In genomic region chr17:21375162-21375560, GRCh38 we compare ENCODE assay signal across 14 cellular contexts. TPM values are rescaled to one million over a fixed set of nuclear protein-coding genes. Genes with fewer than 3 reads are reported as not detected.
DNase-seq lines count a peak whose midpoint lies in the region; ATAC-seq and TF ChIP-seq lines count a peak whose summit lies in the region.
"Had no signal": no experiment of that assay in that cellular context is flagged by ENCODE, and none has a peak within 500 bp of the region (broad histone marks: within the 10 kb centered on the region; RNA-seq: fewer than 3 reads in every experiment).

No MANE protein-coding gene starts in this region.

- H3K9me3 Mint-ChIP-seq in GM23338 (peaks cover 3% of the 10 kb centered on the region; the same call in 1 of the 3 replicates), endodermal cell (no peaks in the 10 kb centered on the region)
- H3K9me3 Mint-ChIP-seq: CD8-positive, alpha-beta memory T cell; HFFc6 had no signal

- no peak overlapping the region for H2AFZ ChIP-seq in GM23338
- H2AFZ ChIP-seq in hepatocyte, result no peak overlapping the region

- ATAC-seq in GM23338, result no peak
- ATAC-seq in HG02623 (IDR thresholded peaks at IDR 0.05; ENCODE audit: unreplicated experiment), result no peak

- H3K9me3 ChIP-seq in BE2C, result no peaks in the 10 kb centered on the region
- H3K9me3 ChIP-seq in endodermal cell (ENCODE audit: control insufficient read depth, low read length), result no peaks in the 10 kb centered on the region
- no peaks in the 10 kb centered on the region for H3K9me3 ChIP-seq in hepatocyte (ENCODE audit: low read depth)

- no peaks in the 10 kb centered on the region for H3K36me3 Mint-ChIP-seq in GM23338 (ENCODE audit: low read depth)
- H3K36me3 Mint-ChIP-seq in endodermal cell (ENCODE audit: low read depth), result no peaks in the 10 kb centered on the region

- 0 out of 2 replicates have a peak, but pooled peaks cover 4% of the 10 kb centered on the region for H3F3A ChIP-seq in GM23338 (replicated peaks; ENCODE audit: low read depth)

- no peak for TF ChIP-seq CTCF in BE2C (IDR thresholded peaks at IDR 0.05; ENCODE audit: low read depth, low read length)
- TF ChIP-seq CTCF in GM23338 (conservative IDR thresholded peaks at IDR 0.05; ENCODE audit: low read depth in 2 of 2), result no peak
- TF ChIP-seq CTCF in endodermal cell (conservative IDR thresholded peaks at IDR 0.05), result no peak
- no peak for TF ChIP-seq CTCF in hepatocyte (IDR thresholded peaks at IDR 0.05; ENCODE audit: poor library complexity)

- H3K9ac ChIP-seq in endodermal cell (ENCODE audit: extremely low read depth, low read length, poor library complexity, severe bottlenecking), result no peak overlapping the region

- 80 to 81% methylated on average over 5 to 7 of the region's 7 CpGs for WGBS in endodermal cell (ENCODE audit: insufficient coverage in 1 of 2, insufficient read length in 1 of 2), 2 experiments
- WGBS in hepatocyte (ENCODE audit: low lambda C conversion rate, missing lambda C conversion rate), result 87% methylated on average over 7 of the region's 7 CpGs

- H3K27me3 Mint-ChIP-seq in GM23338 (ENCODE audit: insufficient read depth, low read depth, poor library complexity) (peaks cover 33% of the 10 kb centered on the region), endodermal cell (ENCODE audit: insufficient read depth) (peaks cover 51% of the 10 kb centered on the region)

- H3K27ac ChIP-seq in GM23338 (ENCODE audit: low read depth) (no peak overlapping the region), endodermal cell (ENCODE audit: low read depth, low read length) (no peak overlapping the region), hepatocyte (no peak overlapping the region)

- 0 out of 2 replicates have a peak, but pooled peaks cover 3% of the 10 kb centered on the region for H4K20me1 ChIP-seq in GM23338 (replicated peaks; ENCODE audit: insufficient read depth)
- H4K20me1 ChIP-seq in hepatocyte (ENCODE audit: insufficient read depth, poor library complexity, severe bottlenecking), result no peaks in the 10 kb centered on the region

- H3K27me3 ChIP-seq in BE2C (peaks cover 21% of the 10 kb centered on the region), GM23338 (ENCODE audit: insufficient read depth) (peaks cover 49% of the 10 kb centered on the region), endodermal cell (ENCODE audit: control insufficient read depth, insufficient read depth, low read length, poor library complexity, severe bottlenecking) (peaks cover 24% of the 10 kb centered on the region), hepatocyte (peaks cover 26% of the 10 kb centered on the region)

- H3K79me2 ChIP-seq in GM23338 (replicated peaks; ENCODE audit: insufficient read depth) (no peaks in the 10 kb centered on the region), hepatocyte (no peaks in the 10 kb centered on the region)

- H3K9me2 ChIP-seq in GM23338 (ENCODE audit: insufficient read depth), result no peaks in the 10 kb centered on the region
- H3K9me2 ChIP-seq in hepatocyte (replicated peaks; ENCODE audit: insufficient read depth), result no peaks in the 10 kb centered on the region

- H3K27ac Mint-ChIP-seq in GM23338, result no peak overlapping the region
- H3K27ac Mint-ChIP-seq in endodermal cell, result no peak overlapping the region
- H3K27ac Mint-ChIP-seq: HFFc6 had no signal

- H3K36me3 ChIP-seq in BE2C, result no peaks in the 10 kb centered on the region
- H3K36me3 ChIP-seq in GM23338 (ENCODE audit: insufficient read depth), result no peaks in the 10 kb centered on the region
- H3K36me3 ChIP-seq in endodermal cell (ENCODE audit: control insufficient read depth, insufficient read depth, low read length), result no peaks in the 10 kb centered on the region
- no peaks in the 10 kb centered on the region for H3K36me3 ChIP-seq in hepatocyte (replicated peaks; ENCODE audit: insufficient read depth, low read depth)

- intact Hi-C loops in posterior vena cava (cut with DNase I), result no loop called here

- no peak overlapping the region for H3K4me3 ChIP-seq in BE2C (ENCODE audit: low read depth, low read length)
- H3K4me3 ChIP-seq in GM23338, result no peak overlapping the region
- no peak overlapping the region for H3K4me3 ChIP-seq in endodermal cell (ENCODE audit: low read length)
- no peak overlapping the region for H3K4me3 ChIP-seq in hepatocyte

- H3K4me1 Mint-ChIP-seq in GM23338 (peaks cover 30% of the 10 kb centered on the region), endodermal cell (peaks cover 28% of the 10 kb centered on the region)

- peaks cover 3% of the 10 kb centered on the region; the same call in 1 of the 2 replicates for H3K4me1 ChIP-seq in BE2C
- H3K4me1 ChIP-seq in GM23338 (ENCODE audit: insufficient read depth), result peaks cover 12% of the 10 kb centered on the region; the same call in 1 of the 2 replicates
- H3K4me1 ChIP-seq in endodermal cell (ENCODE audit: control insufficient read depth, insufficient read depth, low read length), result peaks cover 7% of the 10 kb centered on the region
- peaks cover 31% of the 10 kb centered on the region for H3K4me1 ChIP-seq in hepatocyte (ENCODE audit: insufficient read depth)

- H3K4me2 ChIP-seq in GM23338 (peak overlapping the region; percentile 92; the same call in 1 of the 2 replicates), hepatocyte (no peak overlapping the region)

- DNase-seq in BE2C, result peak; percentile 59
- no peak for DNase-seq in GM23338 (ENCODE audit: low spot score)
- no peak for DNase-seq in endodermal cell
- peak; percentile 76 for DNase-seq in posterior vena cava (ENCODE audit: low spot score)
- no peak for DNase-seq in HuH-7.5 (ENCODE audit: low spot score)
- DNase-seq in hepatocyte (ENCODE audit: low spot score), result no peak
- DNase-seq: ACHN; CD8-positive, alpha-beta memory T cell; HFFc6; NCI-H187 treated with DMSO at 0.1 percent for 48 hours; NCI-H82; SIG-M5 had no signal

- peak overlapping the region; percentile 60; the same call in 2 of the 3 replicates for H3K4me3 Mint-ChIP-seq in GM23338
- H3K4me3 Mint-ChIP-seq in endodermal cell, result peak overlapping the region; percentile 58
- H3K4me3 Mint-ChIP-seq: HFFc6 had no signal

TF ChIP-seq in GM23338, 12 proteins besides CTCF, POLR2A, EP300 and RAD21 (continues in another document):
- TF ChIP-seq NANOG (IDR thresholded peaks at IDR 0.05; ENCODE audit: borderline replicate concordance) (no peak), ZNF114 (CRISPR knock-in tag; IDR thresholded peaks at IDR 0.05) (no peak), CREB1 (CRISPR knock-in tag; IDR thresholded peaks at IDR 0.05; ENCODE audit: low read depth) (no peak), EZH2phosphoT487 (IDR thresholded peaks at IDR 0.05; ENCODE audit: unreplicated experiment) (no peak), POLR2AphosphoS5 (IDR thresholded peaks at IDR 0.05; ENCODE audit: low read depth) (no peak), ETS1 (IDR thresholded peaks at IDR 0.05) (no peak), REST (IDR thresholded peaks at IDR 0.05; ENCODE audit: unreplicated experiment) (no peak), JUNB (IDR thresholded peaks at IDR 0.05; ENCODE audit: unreplicated experiment) (no peak), STAT1 (IDR thresholded peaks at IDR 0.05; ENCODE audit: unreplicated experiment) (no peak), EZH2 (IDR thresholded peaks at IDR 0.05; ENCODE audit: low read depth, unreplicated experiment) (no peak), ZNF331 (CRISPR knock-in tag; IDR thresholded peaks at IDR 0.05; ENCODE audit: low read depth) (no peak)

RNA-seq across cellular contexts. Expression of gene KCNJ12, which starts 1.0 kb away (rescaled TPM):
- 11.5 TPM for polyA plus RNA-seq in BE2C (2012; ENCODE audit: insufficient read depth, insufficient read length, low read depth)
- 0.97 and 2.4 TPM in 2 replicates for total RNA-seq in GM23338 (2014; rRNA removed; shearing (Covaris generic))
- polyA plus RNA-seq in GM23338 (2016; fragmentation: Nextera tagmentation; extraction: Ambion mirVana), result 0.42 and 0.61 TPM in 2 replicates
- 1 to 10 TPM; 2.3 to 2.6 TPM for total RNA-seq in endodermal cell
- 1.9 TPM for polyA plus RNA-seq in endodermal cell (2013, experiment 1 of 2)
- 1.7 TPM for polyA plus RNA-seq in endodermal cell (2013, experiment 2 of 2)
- total RNA-seq in posterior vena cava, result 1 to 10 TPM; 6.8 to 6.9 TPM
- total RNA-seq in hepatocyte, result 0.73 and 0.88 TPM in 2 replicates
- polyA plus RNA-seq in hepatocyte, result 0.15 and 0.18 TPM in 2 replicates
- total RNA-seq: CD8-positive, alpha-beta memory T cell; HFFc6; RPMI7951 had no signal
- polyA plus RNA-seq: CD8-positive, alpha-beta memory T cell had no signal

Comparison
In these comparisons a context has a peak if more than half of its experiments do, and no peak if none do; other contexts are left out.
1. DNase-seq: peak in BE2C (single experiment) and posterior vena cava (single experiment); none in GM23338 (single experiment), endodermal cell (single experiment), HuH-7.5 (single experiment) and hepatocyte (single experiment).